ENCODE assay signal across 27 cellular contexts in the genomic region with DNA sequence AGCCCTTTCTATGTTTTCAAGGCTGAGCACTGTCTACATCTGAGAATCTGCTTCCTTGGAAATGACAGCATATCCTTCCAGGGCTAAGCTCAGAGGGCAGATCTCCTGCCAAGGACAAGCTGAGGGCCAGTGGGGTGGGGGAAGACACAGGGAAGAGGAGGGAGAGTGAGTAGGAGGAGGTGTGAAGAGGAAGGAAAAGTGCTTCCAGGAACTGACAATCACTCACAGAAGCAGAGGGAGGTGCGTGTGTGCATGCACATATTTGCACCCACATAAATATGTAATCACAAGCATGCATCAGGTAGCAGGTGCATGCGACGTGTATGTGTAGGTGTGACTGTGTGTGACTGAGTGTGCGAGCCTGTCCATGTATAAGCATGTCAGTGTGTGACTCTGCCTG.
"Had no signal": no experiment of that assay in that cellular context is flagged by ENCODE, and none has a peak within 500 bp of the region (broad histone marks: within the 10 kb centered on the region; RNA-seq: fewer than 3 reads in every experiment).

No MANE protein-coding gene starts in this region.

- H2AFZ ChIP-seq: hepatocyte had no signal

- H3K4me3 Mint-ChIP-seq: memory B cell, natural killer cell, neural crest cell had no signal

- H3K36me3 Mint-ChIP-seq: memory B cell, natural killer cell had no signal

- H3K4me1 Mint-ChIP-seq: memory B cell had no signal

- H3K4me2 ChIP-seq: hepatocyte, smooth muscle cell had no signal

- H3K27ac ChIP-seq: colonic mucosa, esophagus muscularis mucosa, foreskin keratinocyte, gastroesophageal sphincter, heart left ventricle, hepatocyte, left ventricle myocardium inferior, lower lobe of right lung, psoas muscle, right lobe of liver, stomach, thyroid gland had no signal

- H3K36me3 ChIP-seq: colonic mucosa, esophagus muscularis mucosa, gastroesophageal sphincter, heart left ventricle, left ventricle myocardium inferior, lower lobe of right lung, right lobe of liver, stomach, thyroid gland had no signal

- ATAC-seq: foreskin keratinocyte, gastroesophageal sphincter, left colon, lower lobe of right lung, natural killer cell had no signal

- H3K4me3 ChIP-seq: colonic mucosa, esophagus muscularis mucosa, gastroesophageal sphincter, heart left ventricle, hepatocyte, left ventricle myocardium inferior, lower lobe of right lung, psoas muscle, right lobe of liver, smooth muscle cell, stomach, thyroid gland had no signal

- H3K27me3 ChIP-seq: colonic mucosa, right lobe of liver, thyroid gland had no signal

- H3K27ac Mint-ChIP-seq: memory B cell had no signal

- H3K9me3 ChIP-seq: colonic mucosa, esophagus muscularis mucosa, gastroesophageal sphincter, heart left ventricle, left ventricle myocardium inferior, lower lobe of right lung, psoas muscle, right lobe of liver, stomach, thyroid gland had no signal

- DNase-seq: colonic mucosa; dermis blood vessel endothelial cell; effector memory CD4-positive, alpha-beta T cell; foreskin keratinocyte; heart left ventricle; kidney glomerular epithelial cell; left colon; left ventricle myocardium inferior; lower lobe of right lung; natural killer cell; posterior cingulate gyrus; psoas muscle; right lobe of liver; stimulated activated CD4-positive, alpha-beta T cell treated with anti-CD3 and anti-CD28 coated beads, Interleukin-12 subunit alpha, Interleukin-12 subunit beta, amount 100 ng/mL, for 4 hours; stimulated activated CD4-positive, alpha-beta T cell treated with anti-CD3 and anti-CD28 coated beads, Interleukin-1b, Interleukin-23, amount 100 ng/mL, for 48 hours; stimulated activated CD4-positive, alpha-beta T cell treated with anti-CD3 and anti-CD28 coated beads, Interleukin-4, amount 100 ng/mL, for 1 hour; stimulated activated CD8-positive, alpha-beta memory T cell treated with anti-CD3 and anti-CD28 coated beads, Interleukin-4, amount 100 ng/mL, for 48 hours; stimulated activated naive CD4-positive, alpha-beta T cell treated with Interleukin-2 at 50 U/mL for 16 hours; stomach; thyroid gland; trophoblast cell had no signal

- H3K79me2 ChIP-seq: hepatocyte had no signal

- H3K9me3 Mint-ChIP-seq: memory B cell, natural killer cell, neural crest cell had no signal

- H3K4me1 ChIP-seq: colonic mucosa, foreskin keratinocyte, psoas muscle, right lobe of liver, stomach had no signal
